Comparison of ENCODE assay signal across 9 cellular contexts in the genomic region with DNA sequence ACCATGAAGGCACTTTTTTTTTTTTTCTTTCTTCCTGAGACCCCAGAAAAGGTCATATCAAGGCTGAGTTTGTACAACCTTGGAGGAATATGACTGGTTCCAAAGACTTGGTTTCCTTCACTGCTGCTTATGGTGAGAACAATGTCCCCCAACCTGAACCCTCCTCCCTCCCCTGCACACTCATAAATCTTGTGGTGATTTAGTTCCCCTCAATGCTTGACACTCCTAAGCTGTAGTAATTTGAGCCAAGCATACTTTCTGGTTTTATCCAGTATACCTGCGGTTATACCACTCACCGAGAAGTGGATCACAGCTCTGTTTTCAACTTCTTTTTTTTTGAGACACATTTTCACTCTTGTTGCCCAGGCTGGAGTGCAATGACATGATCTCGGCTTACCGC.
DNase-seq lines count a peak whose midpoint lies in the region; ATAC-seq and TF ChIP-seq lines count a peak whose summit lies in the region.
"Had no signal": no experiment of that assay in that cellular context is flagged by ENCODE, and none has a peak within 500 bp of the region (broad histone marks: within the 10 kb centered on the region; RNA-seq: fewer than 3 reads in every experiment).

No MANE protein-coding gene starts in this region.

- DNase-seq in GM23338 (ENCODE audit: low spot score) (no peak), NCI-H2029 treated with DMSO at 0.1 percent for 48 hours (lab: John Stamatoyannopoulos, UW) (peak; percentile 9)
- no peak for DNase-seq in natural killer cell treated with Interleukin-12 subunit alpha and Interleukin-12 subunit beta and Interleukin-15 and Interleukin-18, amount 100 ng/mL, for 72 hours (ENCODE audit: low spot score)
- DNase-seq: activated CD4-positive, CD25-positive, alpha-beta regulatory T cell treated with anti-CD3 and anti-CD28 coated beads, Interleukin-2, amount 50 U/mL, for 72 hours had no signal

- peaks cover 13% of the 10 kb centered on the region; the same call in 1 of the 2 replicates for H3K4me1 ChIP-seq in GM23338 (ENCODE audit: insufficient read depth)
- peaks cover 12 to 14% (median 14%) of the 10 kb centered on the region in 3 donors for H3K4me1 ChIP-seq in skeletal muscle tissue (ENCODE audit: control insufficient read depth in 3 of 3, insufficient read depth in 3 of 3, low read length in 3 of 3)

- intact Hi-C loops in dendritic cell treated with granulocyte-macrophage colony-stimulating factor and Interleukin-4, amounts not matched to agents 40 ng/mL and 50 ng/mL, for 4 days (cut with micrococcal nuclease): loop anchor here (2.0 to 5.0 kb wide), 3 partner anchors 35 to 633 kb away; a partner anchor contains a TSS

- no peak for TF ChIP-seq CTCF in GM23338 (conservative IDR thresholded peaks at IDR 0.05; ENCODE audit: low read depth in 2 of 2)

- peak overlapping the region; percentile 5; the same call in 1 of the 3 replicates for H3K4me3 Mint-ChIP-seq in GM23338
- no peak overlapping the region for H3K4me3 Mint-ChIP-seq in dendritic cell treated with granulocyte-macrophage colony-stimulating factor and Interleukin-4, amounts not matched to agents 40 ng/mL and 50 ng/mL, for 4 days
- H3K4me3 Mint-ChIP-seq in natural killer cell treated with Interleukin-12 subunit alpha and Interleukin-12 subunit beta and Interleukin-15 and Interleukin-18, amount 100 ng/mL, for 72 hours: no peak overlapping the region

- peaks cover 26% of the 10 kb centered on the region for H3K4me1 Mint-ChIP-seq in GM23338
- H3K4me1 Mint-ChIP-seq in dendritic cell treated with granulocyte-macrophage colony-stimulating factor and Interleukin-4, amounts not matched to agents 40 ng/mL and 50 ng/mL, for 4 days (ENCODE audit: low read depth): peaks cover 52% of the 10 kb centered on the region
- H3K4me1 Mint-ChIP-seq in natural killer cell treated with Interleukin-12 subunit alpha and Interleukin-12 subunit beta and Interleukin-15 and Interleukin-18, amount 100 ng/mL, for 72 hours (ENCODE audit: low read depth in 2 of 2): peaks cover 5 to 8% of the 10 kb centered on the region in 2 donors

- H3K9ac ChIP-seq in skeletal muscle tissue (ENCODE audit: low read depth in 1 of 3, low read length in 3 of 3): no peak overlapping the region

- ATAC-seq in GM23338 (no peak), GM21526 (IDR thresholded peaks at IDR 0.05; ENCODE audit: low FRiP score, unreplicated experiment) (no peak), HG03025 (IDR thresholded peaks at IDR 0.05; ENCODE audit: low FRiP score, unreplicated experiment) (no peak)
- no peak for ATAC-seq in natural killer cell treated with Interleukin-12 subunit alpha and Interleukin-12 subunit beta and Interleukin-15 and Interleukin-18, amount 100 ng/mL, for 72 hours

- H3K9me2 ChIP-seq in GM23338 (ENCODE audit: insufficient read depth): no peaks in the 10 kb centered on the region

- 0 out of 2 replicates have a peak, but pooled peaks cover 5% of the 10 kb centered on the region for H3F3A ChIP-seq in GM23338 (replicated peaks; ENCODE audit: low read depth)

- no peak overlapping the region for H3K4me2 ChIP-seq in GM23338

- H3K9me3 ChIP-seq in skeletal muscle tissue (ENCODE audit: control insufficient read depth in 3 of 3, low read length in 3 of 3): no peaks in the 10 kb centered on the region
- H3K9me3 ChIP-seq: neutrophil had no signal

- no peaks in the 10 kb centered on the region for H3K79me2 ChIP-seq in GM23338 (replicated peaks; ENCODE audit: insufficient read depth)

- H3K36me3 Mint-ChIP-seq in GM23338 (ENCODE audit: low read depth): no peaks in the 10 kb centered on the region
- H3K36me3 Mint-ChIP-seq in dendritic cell treated with granulocyte-macrophage colony-stimulating factor and Interleukin-4, amounts not matched to agents 40 ng/mL and 50 ng/mL, for 4 days (ENCODE audit: low read depth): peaks cover 5% of the 10 kb centered on the region
- no peaks in the 10 kb centered on the region for H3K36me3 Mint-ChIP-seq in natural killer cell treated with Interleukin-12 subunit alpha and Interleukin-12 subunit beta and Interleukin-15 and Interleukin-18, amount 100 ng/mL, for 72 hours

- H3K27me3 ChIP-seq in GM23338 (ENCODE audit: insufficient read depth) (peaks cover 17% of the 10 kb centered on the region; the same call in 1 of the 2 replicates), skeletal muscle tissue (ENCODE audit: control insufficient read depth in 3 of 3, insufficient read depth in 3 of 3, low read length in 3 of 3) (no peaks in the 10 kb centered on the region)
- H3K27me3 ChIP-seq: neutrophil had no signal

- no peaks in the 10 kb centered on the region for H4K20me1 ChIP-seq in GM23338 (replicated peaks; ENCODE audit: insufficient read depth)

- H3K27ac Mint-ChIP-seq in GM23338: no peak overlapping the region
- peak overlapping the region; percentile 99 for H3K27ac Mint-ChIP-seq in dendritic cell treated with granulocyte-macrophage colony-stimulating factor and Interleukin-4, amounts not matched to agents 40 ng/mL and 50 ng/mL, for 4 days
- H3K27ac Mint-ChIP-seq in natural killer cell treated with Interleukin-12 subunit alpha and Interleukin-12 subunit beta and Interleukin-15 and Interleukin-18, amount 100 ng/mL, for 72 hours: no peak overlapping the region

- no peak overlapping the region for H2AFZ ChIP-seq in GM23338

- peaks cover 5% of the 10 kb centered on the region; the same call in 1 of the 2 replicates for H3K36me3 ChIP-seq in GM23338 (ENCODE audit: insufficient read depth)
- no peaks in the 10 kb centered on the region for H3K36me3 ChIP-seq in skeletal muscle tissue (ENCODE audit: control insufficient read depth in 3 of 3, insufficient read depth in 3 of 3, low read length in 3 of 3)
- H3K36me3 ChIP-seq: neutrophil had no signal

- H3K27ac ChIP-seq in GM23338 (ENCODE audit: low read depth) (no peak overlapping the region), skeletal muscle tissue (ENCODE audit: low read depth, low read length) (peak overlapping the region; percentile 96)
- H3K27ac ChIP-seq: neutrophil had no signal

- H3K9me3 Mint-ChIP-seq in GM23338: no peaks in the 10 kb centered on the region
- no peaks in the 10 kb centered on the region for H3K9me3 Mint-ChIP-seq in dendritic cell treated with granulocyte-macrophage colony-stimulating factor and Interleukin-4, amounts not matched to agents 40 ng/mL and 50 ng/mL, for 4 days
- no peaks in the 10 kb centered on the region for H3K9me3 Mint-ChIP-seq in natural killer cell treated with Interleukin-12 subunit alpha and Interleukin-12 subunit beta and Interleukin-15 and Interleukin-18, amount 100 ng/mL, for 72 hours

- H3K27me3 Mint-ChIP-seq in GM23338 (ENCODE audit: insufficient read depth, low read depth, poor library complexity): peaks cover 12% of the 10 kb centered on the region
- no peaks in the 10 kb centered on the region for H3K27me3 Mint-ChIP-seq in dendritic cell treated with granulocyte-macrophage colony-stimulating factor and Interleukin-4, amounts not matched to agents 40 ng/mL and 50 ng/mL, for 4 days
- H3K27me3 Mint-ChIP-seq in natural killer cell treated with Interleukin-12 subunit alpha and Interleukin-12 subunit beta and Interleukin-15 and Interleukin-18, amount 100 ng/mL, for 72 hours: peaks cover 40 to 47% of the 10 kb centered on the region in 2 donors

- no peak overlapping the region for H3K4me3 ChIP-seq in GM23338
- H3K4me3 ChIP-seq in skeletal muscle tissue (ENCODE audit: low read length in 3 of 3): no peak overlapping the region

TF ChIP-seq in GM23338, 12 proteins besides CTCF, POLR2A, EP300 and RAD21 (continues in another document):
- TF ChIP-seq, protein P1, sequence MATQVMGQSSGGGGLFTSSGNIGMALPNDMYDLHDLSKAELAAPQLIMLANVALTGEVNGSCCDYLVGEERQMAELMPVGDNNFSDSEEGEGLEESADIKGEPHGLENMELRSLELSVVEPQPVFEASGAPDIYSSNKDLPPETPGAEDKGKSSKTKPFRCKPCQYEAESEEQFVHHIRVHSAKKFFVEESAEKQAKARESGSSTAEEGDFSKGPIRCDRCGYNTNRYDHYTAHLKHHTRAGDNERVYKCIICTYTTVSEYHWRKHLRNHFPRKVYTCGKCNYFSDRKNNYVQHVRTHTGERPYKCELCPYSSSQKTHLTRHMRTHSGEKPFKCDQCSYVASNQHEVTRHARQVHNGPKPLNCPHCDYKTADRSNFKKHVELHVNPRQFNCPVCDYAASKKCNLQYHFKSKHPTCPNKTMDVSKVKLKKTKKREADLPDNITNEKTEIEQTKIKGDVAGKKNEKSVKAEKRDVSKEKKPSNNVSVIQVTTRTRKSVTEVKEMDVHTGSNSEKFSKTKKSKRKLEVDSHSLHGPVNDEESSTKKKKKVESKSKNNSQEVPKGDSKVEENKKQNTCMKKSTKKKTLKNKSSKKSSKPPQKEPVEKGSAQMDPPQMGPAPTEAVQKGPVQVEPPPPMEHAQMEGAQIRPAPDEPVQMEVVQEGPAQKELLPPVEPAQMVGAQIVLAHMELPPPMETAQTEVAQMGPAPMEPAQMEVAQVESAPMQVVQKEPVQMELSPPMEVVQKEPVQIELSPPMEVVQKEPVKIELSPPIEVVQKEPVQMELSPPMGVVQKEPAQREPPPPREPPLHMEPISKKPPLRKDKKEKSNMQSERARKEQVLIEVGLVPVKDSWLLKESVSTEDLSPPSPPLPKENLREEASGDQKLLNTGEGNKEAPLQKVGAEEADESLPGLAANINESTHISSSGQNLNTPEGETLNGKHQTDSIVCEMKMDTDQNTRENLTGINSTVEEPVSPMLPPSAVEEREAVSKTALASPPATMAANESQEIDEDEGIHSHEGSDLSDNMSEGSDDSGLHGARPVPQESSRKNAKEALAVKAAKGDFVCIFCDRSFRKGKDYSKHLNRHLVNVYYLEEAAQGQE (IDR thresholded peaks at IDR 0.05; ENCODE audit: unreplicated experiment): no peak
- TF ChIP-seq POLR2AphosphoS5 (IDR thresholded peaks at IDR 0.05; ENCODE audit: low read depth) (no peak), STAT1 (IDR thresholded peaks at IDR 0.05; ENCODE audit: unreplicated experiment) (no peak), JUNB (IDR thresholded peaks at IDR 0.05; ENCODE audit: unreplicated experiment) (no peak), ZNF114 (CRISPR knock-in tag; IDR thresholded peaks at IDR 0.05) (no peak), NANOG (IDR thresholded peaks at IDR 0.05; ENCODE audit: borderline replicate concordance) (no peak), EZH2phosphoT487 (IDR thresholded peaks at IDR 0.05; ENCODE audit: unreplicated experiment) (no peak)
